Comparison of ENCODE assay signal across 38 cellular contexts in genomic region chr16:15916323-15916722, GRCh38. TPM values are rescaled to one million over a fixed set of nuclear protein-coding genes. Genes with fewer than 3 reads are reported as not detected.
"Had no signal": no experiment of that assay in that cellular context is flagged by ENCODE, and none has a peak within 500 bp of the region (broad histone marks: within the 10 kb centered on the region; RNA-seq: fewer than 3 reads in every experiment).

No MANE protein-coding gene starts in this region.

- ATAC-seq: activated naive CD8-positive, alpha-beta T cell treated with anti-CD3 and anti-CD28 coated beads, Interleukin-2, amount 50 U/mL, for 24 hours; activated T-cell treated with anti-CD3 and anti-CD28 coated beads, Interleukin-2, amount 50 U/mL, for 4 hours; body of pancreas had no signal

- FAIRE-seq: astrocyte, bronchial epithelial cell had no signal

- H3K9me3 Mint-ChIP-seq: activated naive CD4-positive, alpha-beta T cell treated with anti-CD3 and anti-CD28 coated beads for 36 hours; activated naive CD4-positive, alpha-beta T cell treated with anti-CD3 and anti-CD28 coated beads, Interleukin-2, amount 50 U/mL, for 24 hours; activated naive CD8-positive, alpha-beta T cell treated with anti-CD3 and anti-CD28 coated beads for 36 hours; activated T-cell treated with anti-CD3 and anti-CD28 coated beads, Interleukin-2, amount 50 U/mL, for 4 hours; activated T-helper 17 cell treated with anti-CD3 and anti-CD28 coated beads, Interleukin-2, amount 50 U/mL, for 72 hours; activated T-helper 2 cell treated with anti-CD3 and anti-CD28 coated beads, Interferon-gamma antibody, Interleukin-2, Interleukin-4, amounts not matched to agents 10 μg/mL and 5 μg/mL and 100 μg/mL, durations not matched to agents 14 hours and 24 hours and 36 hours; central memory CD8-positive, alpha-beta T cell had no signal

- H3K27me3 ChIP-seq: adrenal gland, ascending aorta, body of pancreas, brain microvascular endothelial cell, breast epithelium, cardiac muscle cell had no signal

- H3K27me3 Mint-ChIP-seq: activated naive CD4-positive, alpha-beta T cell treated with anti-CD3 and anti-CD28 coated beads, Interleukin-2, amount 50 U/mL, for 24 hours; activated naive CD8-positive, alpha-beta T cell; activated naive CD8-positive, alpha-beta T cell treated with anti-CD3 and anti-CD28 coated beads for 36 hours; activated naive CD8-positive, alpha-beta T cell treated with anti-CD3 and anti-CD28 coated beads, Interleukin-2, amount 50 U/mL, for 24 hours; activated T-cell treated with anti-CD3 and anti-CD28 coated beads, Interleukin-2, amount 50 U/mL, for 24 hours; activated T-helper 17 cell treated with anti-CD3 and anti-CD28 coated beads, Interleukin-2, amount 50 U/mL, for 72 hours; central memory CD8-positive, alpha-beta T cell had no signal

- H3K36me3 Mint-ChIP-seq: activated naive CD4-positive, alpha-beta T cell treated with anti-CD3 and anti-CD28 coated beads, Interleukin-2, amount 10 ng/mL, durations not matched to agents 7 days and 5 days; activated naive CD4-positive, alpha-beta T cell treated with anti-CD3 and anti-CD28 coated beads, Interleukin-2, amount 50 U/mL, for 24 hours; activated naive CD4-positive, alpha-beta T cell treated with anti-CD3 and anti-CD28 coated beads, Interleukin-2, amount 50 U/mL, for 72 hours; activated naive CD8-positive, alpha-beta T cell; activated naive CD8-positive, alpha-beta T cell treated with anti-CD3 and anti-CD28 coated beads for 36 hours; brain had no signal

- DNase-seq: activated effector memory CD4-positive, alpha-beta T cell treated with Interleukin-2 at 50 U/mL for 16 hours; activated gamma-delta T cell treated with Interleukin-2 at 50 U/mL for 16 hours; activated naive CD4-positive, alpha-beta T cell; activated naive CD4-positive, alpha-beta T cell treated with anti-CD3 and anti-CD28 coated beads for 36 hours; activated naive CD4-positive, alpha-beta T cell treated with anti-CD3 and anti-CD28 coated beads, Interleukin-2, amount 10 ng/mL, durations not matched to agents 7 days and 5 days; activated naive CD4-positive, alpha-beta T cell treated with anti-CD3 and anti-CD28 coated beads, Interleukin-2, amount 50 U/mL, for 16 hours; activated naive CD4-positive, alpha-beta T cell treated with Interleukin-2 at 50 U/mL for 16 hours; activated naive CD8-positive, alpha-beta T cell treated with anti-CD3 and anti-CD28 coated beads for 36 hours; activated naive CD8-positive, alpha-beta T cell treated with anti-CD3 and anti-CD28 coated beads, Interleukin-2, amount 10 ng/mL, durations not matched to agents 7 days and 5 days; activated naive CD8-positive, alpha-beta T cell treated with anti-CD3 and anti-CD28 coated beads, Interleukin-2, amount 50 U/mL, for 24 hours; activated T-cell treated with anti-CD3 and anti-CD28 coated beads for 4 hours; activated T-cell treated with anti-CD3 and anti-CD28 coated beads, Interleukin-2, amount 50 U/mL, for 1 hour; activated T-cell treated with anti-CD3 and anti-CD28 coated beads, Interleukin-2, amount 50 U/mL, for 24 hours; activated T-cell treated with anti-CD3 and anti-CD28 coated beads, Interleukin-2, amount 50 U/mL, for 4 hours; activated T-cell treated with anti-CD3 and anti-CD28 coated beads, Interleukin-2, amount 50 U/mL, for 48 hours; adrenal gland; amniotic stem cell; amygdala; anterior cingulate cortex; body of pancreas; brain microvascular endothelial cell; caudate nucleus; central memory CD4-positive, alpha-beta T cell; cerebellar nuclear complex had no signal

- H3K36me3 ChIP-seq: adrenal gland, ascending aorta, brain microvascular endothelial cell, breast epithelium, cardiac muscle cell had no signal

- H3K4me1 ChIP-seq: adrenal gland, ascending aorta, body of pancreas, breast epithelium had no signal

- H3K4me3 ChIP-seq: adrenal gland, ascending aorta, body of pancreas, breast epithelium, cardiac muscle cell had no signal

- H3K4me1 Mint-ChIP-seq: brain; central memory CD8-positive, alpha-beta T cell had no signal

- H3K27ac ChIP-seq: adrenal gland, ascending aorta, body of pancreas, brain microvascular endothelial cell, breast epithelium, cardiac muscle cell had no signal

- H3K4me3 Mint-ChIP-seq: activated naive CD4-positive, alpha-beta T cell treated with anti-CD3 and anti-CD28 coated beads for 36 hours; activated naive CD4-positive, alpha-beta T cell treated with anti-CD3 and anti-CD28 coated beads, Interleukin-2, amount 10 ng/mL, durations not matched to agents 7 days and 5 days; activated naive CD4-positive, alpha-beta T cell treated with anti-CD3 and anti-CD28 coated beads, Interleukin-2, amount 50 U/mL, for 24 hours; activated naive CD8-positive, alpha-beta T cell; activated naive CD8-positive, alpha-beta T cell treated with anti-CD3 and anti-CD28 coated beads for 36 hours; activated naive CD8-positive, alpha-beta T cell treated with anti-CD3 and anti-CD28 coated beads, Interleukin-2, amount 10 ng/mL, durations not matched to agents 7 days and 5 days; activated naive CD8-positive, alpha-beta T cell treated with anti-CD3 and anti-CD28 coated beads, Interleukin-2, amount 50 U/mL, for 24 hours; activated T-cell treated with anti-CD3 and anti-CD28 coated beads, Interleukin-2, amount 50 U/mL, for 24 hours; activated T-cell treated with anti-CD3 and anti-CD28 coated beads, Interleukin-2, amount 50 U/mL, for 4 hours; activated T-cell treated with anti-CD3 and anti-CD28 coated beads, Interleukin-2, amount 50 U/mL, for 72 hours; activated T-helper 1 cell treated with anti-CD3 and anti-CD28 coated beads, Interleukin-12 subunit alpha, Interleukin-12 subunit beta, Interleukin-2, Interleukin-4 antibody, amounts not matched to agents 30 ng/mL and 10 ng/mL and 1 ng/mL, durations not matched to agents 14 hours and 24 hours and 36 hours; activated T-helper 17 cell treated with anti-CD3 and anti-CD28 coated beads, Interleukin-2, amount 50 U/mL, for 72 hours; brain; central memory CD8-positive, alpha-beta T cell had no signal

- H3K27ac Mint-ChIP-seq: activated naive CD4-positive, alpha-beta T cell treated with anti-CD3 and anti-CD28 coated beads for 36 hours; activated naive CD4-positive, alpha-beta T cell treated with anti-CD3 and anti-CD28 coated beads, Interleukin-2, amount 10 ng/mL, durations not matched to agents 7 days and 5 days; activated naive CD4-positive, alpha-beta T cell treated with anti-CD3 and anti-CD28 coated beads, Interleukin-2, amount 50 U/mL, for 24 hours; activated naive CD4-positive, alpha-beta T cell treated with anti-CD3 and anti-CD28 coated beads, Interleukin-2, amount 50 U/mL, for 72 hours; activated naive CD8-positive, alpha-beta T cell; activated naive CD8-positive, alpha-beta T cell treated with anti-CD3 and anti-CD28 coated beads for 36 hours; activated naive CD8-positive, alpha-beta T cell treated with anti-CD3 and anti-CD28 coated beads, Interleukin-2, amount 10 ng/mL, durations not matched to agents 7 days and 5 days; activated naive CD8-positive, alpha-beta T cell treated with anti-CD3 and anti-CD28 coated beads, Interleukin-2, amount 50 U/mL, for 24 hours; activated T-cell treated with anti-CD3 and anti-CD28 coated beads, Interleukin-2, amount 50 U/mL, for 24 hours; activated T-cell treated with anti-CD3 and anti-CD28 coated beads, Interleukin-2, amount 50 U/mL, for 72 hours; activated T-helper 1 cell treated with anti-CD3 and anti-CD28 coated beads, Interleukin-12 subunit alpha, Interleukin-12 subunit beta, Interleukin-2, Interleukin-4 antibody, amounts not matched to agents 30 ng/mL and 10 ng/mL and 1 ng/mL, durations not matched to agents 14 hours and 24 hours and 36 hours; activated T-helper 17 cell treated with anti-CD3 and anti-CD28 coated beads, Interleukin-2, amount 50 U/mL, for 72 hours; activated T-helper 2 cell treated with anti-CD3 and anti-CD28 coated beads, Interferon-gamma antibody, Interleukin-2, Interleukin-4, amounts not matched to agents 10 μg/mL and 5 μg/mL and 100 μg/mL, durations not matched to agents 14 hours and 24 hours and 36 hours; brain had no signal

- H3K9me3 ChIP-seq: adrenal gland, ascending aorta, body of pancreas, breast epithelium had no signal

RNA-seq across cellular contexts. Expression of gene MYH11, which starts 59.5 kb away (rescaled TPM):
- total RNA-seq: activated naive CD4-positive, alpha-beta T cell treated with anti-CD3 and anti-CD28 coated beads for 36 hours; activated naive CD8-positive, alpha-beta T cell treated with anti-CD3 and anti-CD28 coated beads for 36 hours; activated naive CD8-positive, alpha-beta T cell treated with anti-CD3 and anti-CD28 coated beads, Interleukin-2, amount 10 ng/mL, durations not matched to agents 7 days and 5 days; activated T-cell treated with anti-CD3 and anti-CD28 coated beads, Interleukin-2, amount 50 U/mL, for 72 hours; activated T-helper 1 cell treated with anti-CD3 and anti-CD28 coated beads, Interleukin-12 subunit alpha, Interleukin-12 subunit beta, Interleukin-2, Interleukin-4 antibody, amounts not matched to agents 30 ng/mL and 10 ng/mL and 1 ng/mL, durations not matched to agents 14 hours and 24 hours and 36 hours; activated T-helper 17 cell treated with anti-CD3 and anti-CD28 coated beads, Interleukin-2, amount 50 U/mL, for 72 hours; activated T-helper 2 cell treated with anti-CD3 and anti-CD28 coated beads, Interferon-gamma antibody, Interleukin-2, Interleukin-4, amounts not matched to agents 10 μg/mL and 5 μg/mL and 100 μg/mL, durations not matched to agents 14 hours and 24 hours and 36 hours had no signal
